ENCODE assay signal across 10 cellular contexts in genomic region chr11:86571273-86571948, GRCh38.
DNase-seq lines count a peak whose midpoint lies in the region; ATAC-seq, FAIRE-seq and TF ChIP-seq lines count a peak whose summit lies in the region.
"Had no signal": no experiment of that assay in that cellular context is flagged by ENCODE, and none has a peak within 500 bp of the region (broad histone marks: within the 10 kb centered on the region; RNA-seq: fewer than 3 reads in every experiment).

No MANE protein-coding gene starts in this region.

- no peak overlapping the region for H3K4me3 ChIP-seq in foreskin fibroblast (ENCODE audit: low read depth in 1 of 2, low read length in 2 of 2)

- peak; percentile 21 for TF ChIP-seq CTCF in GM13977 (IDR thresholded peaks at IDR 0.05; ENCODE audit: extremely low read depth, insufficient read depth, missing control alignments)
- TF ChIP-seq CTCF in foreskin fibroblast (IDR thresholded peaks at IDR 0.05; ENCODE audit: low read depth, low read length), result peak; percentile 27

- no peak for FAIRE-seq in RCC 7860 (lab: Jason Lieb, UNC)

- in situ Hi-C loops in GM13977 (cut with MboI; ENCODE audit: low pct_unique_long_range_greater_than_20kb, low sequenced_read_pairs, unreplicated experiment), result no loop called here

- ATAC-seq in HG03469 (IDR thresholded peaks at IDR 0.05; ENCODE audit: unreplicated experiment), result no peak
- ATAC-seq: natural killer cell treated with Interleukin-12 subunit alpha and Interleukin-12 subunit beta and Interleukin-15 and Interleukin-18, amount 100 ng/mL, for 72 hours had no signal

- DNase-seq in 8988T (peak; percentile 44), GM13977 (ENCODE audit: low spot score) (no peak), RCC 7860 (ENCODE audit: low spot score) (peak; percentile 9), foreskin fibroblast (peak in 1 of 2 donors; percentile 23), NCI-H2171 treated with DMSO at 0.1 percent for 48 hours (lab: John Stamatoyannopoulos, UW) (no peak), activated gamma-delta T cell (lab: John Stamatoyannopoulos, UW) (no peak)
- no peak for DNase-seq in activated CD4-positive, alpha-beta T cell treated with anti-CD3 and anti-CD28 coated beads, Interleukin-2, amount 50 U/mL, for 4 hours
- DNase-seq: DMS79 treated with DMSO at 0.1 percent for 48 hours had no signal

Comparison
In these comparisons a context has a peak if more than half of its experiments do, and no peak if none do; other contexts are left out.
1. DNase-seq: peak in 8988T (single experiment) and RCC 7860 (single experiment); none in GM13977 (single experiment), activated CD4-positive, alpha-beta T cell treated with anti-CD3 and anti-CD28 coated beads, Interleukin-2, amount 50 U/mL, for 4 hours (0 of 2), NCI-H2171 treated with DMSO at 0.1 percent for 48 hours (single experiment) and activated gamma-delta T cell (single experiment).